8 cellular contexts compared by ENCODE assay signal in the genomic region with DNA sequence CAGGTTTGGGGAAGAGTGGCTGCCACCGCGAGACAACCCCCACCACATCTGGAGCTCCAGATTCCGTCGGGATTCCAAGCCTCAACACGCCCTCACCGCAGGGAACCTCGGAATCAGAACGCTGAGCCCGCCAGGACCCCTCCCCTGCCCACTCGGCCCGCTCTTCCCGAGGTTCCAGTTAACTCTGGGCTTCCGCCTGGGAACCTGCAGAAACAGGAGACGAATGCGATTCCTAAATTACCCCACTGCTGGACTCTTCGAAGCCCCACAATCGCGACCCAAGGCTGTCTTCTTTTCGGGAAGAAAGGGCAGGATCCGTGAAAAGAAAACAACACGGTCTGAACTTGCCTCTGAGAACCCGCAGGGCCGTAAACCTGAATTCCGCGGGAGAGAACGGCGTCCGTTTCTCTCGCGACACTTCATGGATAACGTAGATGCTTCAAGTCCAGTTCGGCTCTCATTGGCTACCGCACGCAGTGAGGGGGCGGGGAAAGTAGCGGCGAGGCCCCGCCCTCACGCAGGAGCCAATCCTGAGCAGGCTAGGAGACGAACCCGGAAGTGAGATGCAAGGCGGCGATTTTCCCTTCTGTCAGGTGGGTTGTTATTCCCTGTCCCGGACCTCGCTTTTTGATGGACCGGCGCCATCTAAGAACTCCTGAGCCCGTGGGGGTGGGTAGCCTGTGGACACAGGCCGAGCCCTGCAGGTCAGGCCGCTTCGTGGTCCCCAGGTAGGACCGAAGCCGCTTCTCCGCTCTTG. TPM values are rescaled to one million over a fixed set of nuclear protein-coding genes. Genes with fewer than 3 reads are reported as not detected.
DNase-seq lines count a peak whose midpoint lies in the region; ATAC-seq lines count a peak whose summit lies in the region.

A gene with protein sequence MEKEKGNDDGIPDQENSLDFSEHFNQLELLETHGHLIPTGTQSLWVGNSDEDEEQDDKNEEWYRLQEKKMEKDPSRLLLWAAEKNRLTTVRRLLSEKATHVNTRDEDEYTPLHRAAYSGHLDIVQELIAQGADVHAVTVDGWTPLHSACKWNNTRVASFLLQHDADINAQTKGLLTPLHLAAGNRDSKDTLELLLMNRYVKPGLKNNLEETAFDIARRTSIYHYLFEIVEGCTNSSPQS (plus strand): TSS at position 542 of the 757 bp plus-strand sequence. CDS start 2,710 bp downstream, outside the sequence.
A gene (minus strand): TSS at position 402 of the 757 bp plus-strand sequence. CDS start 1,043 bp downstream, outside the sequence.

- H2BK15ac ChIP-seq in mesendoderm (replicated peaks; ENCODE audit: low read depth) = no peak within 1 kb of the TSS

- H2BK5ac ChIP-seq in mesendoderm (ENCODE audit: low read length) = no peak within 1 kb of the TSS

- H3K4me3 ChIP-seq in NT2/D1 (ENCODE audit: insufficient read length, low read depth) (peak within 1 kb of the TSS; percentile 85), endocrine pancreas (ENCODE audit: control insufficient read depth, insufficient read depth, low read length) (peak within 1 kb of the TSS; percentile 96), mesendoderm (ENCODE audit: low read length) (peak within 1 kb of the TSS; percentile 93)

- peak within 1 kb of the TSS; percentile 90 for H3K27ac ChIP-seq in mesendoderm (ENCODE audit: low read depth, low read length)

- H2AK5ac ChIP-seq in mesendoderm (ENCODE audit: low read length) = no peak within 1 kb of the TSS

- no peak within 1 kb of the TSS for H4K5ac ChIP-seq in mesendoderm (ENCODE audit: low read length)

- H3K4me2 ChIP-seq in mesendoderm (ENCODE audit: low read length) = peak within 1 kb of the TSS; percentile 92

- no peaks in the 10 kb centered on the region for H3K27me3 ChIP-seq in NT2/D1 (ENCODE audit: insufficient read depth, insufficient read length)
- no peaks in the 10 kb centered on the region for H3K27me3 ChIP-seq in endocrine pancreas (ENCODE audit: control insufficient read depth, insufficient read depth, low read length)
- no peaks in the 10 kb centered on the region for H3K27me3 ChIP-seq in mesendoderm (ENCODE audit: insufficient read depth, low read length, poor library complexity)

- H3K36me3 ChIP-seq in NT2/D1 (ENCODE audit: insufficient read depth, insufficient read length, low read length) = peaks cover 42% of the 10 kb centered on the region
- H3K36me3 ChIP-seq in endocrine pancreas (ENCODE audit: control insufficient read depth, insufficient read depth, low read length) = no peaks in the 10 kb centered on the region
- H3K36me3 ChIP-seq in mesendoderm (ENCODE audit: control insufficient read depth, insufficient read depth, low read length) = no peaks in the 10 kb centered on the region

- no peak within 1 kb of the TSS for H3K18ac ChIP-seq in mesendoderm (ENCODE audit: low read length)

- WGBS in mesendoderm (ENCODE audit: extremely low coverage, insufficient coverage, low lambda C conversion rate) = no CpG with 5 or more reads among the region's 54 CpGs

- peak within 1 kb of the TSS; percentile 94 for H3K4me3 Mint-ChIP-seq in activated CD8-positive, alpha-beta memory T cell treated with anti-CD3 and anti-CD28 coated beads, Interleukin-2, amount 10 ng/mL, durations not matched to agents 7 days and 5 days

- H3K36me3 Mint-ChIP-seq in activated CD8-positive, alpha-beta memory T cell treated with anti-CD3 and anti-CD28 coated beads, Interleukin-2, amount 10 ng/mL, durations not matched to agents 7 days and 5 days = peaks cover 31% of the 10 kb centered on the region

- H3K4me1 Mint-ChIP-seq in activated CD8-positive, alpha-beta memory T cell treated with anti-CD3 and anti-CD28 coated beads, Interleukin-2, amount 10 ng/mL, durations not matched to agents 7 days and 5 days = peaks cover 33% of the 10 kb centered on the region

- ATAC-seq in GM21381 (IDR thresholded peaks at IDR 0.05; ENCODE audit: unreplicated experiment) = peak; percentile 100
- peak; percentile 99 for ATAC-seq in activated CD8-positive, alpha-beta memory T cell treated with anti-CD3 and anti-CD28 coated beads, Interleukin-2, amount 10 ng/mL, durations not matched to agents 7 days and 5 days

- H3K9ac ChIP-seq in NT2/D1 (ENCODE audit: insufficient read length, low read depth) = peak within 1 kb of the TSS; percentile 80
- peak within 1 kb of the TSS; percentile 96 for H3K9ac ChIP-seq in endocrine pancreas (ENCODE audit: control insufficient read depth, insufficient read depth, low read length)
- H3K9ac ChIP-seq in mesendoderm (ENCODE audit: low read length) = peak within 1 kb of the TSS; percentile 92

- no peaks in the 10 kb centered on the region for H3K9me3 ChIP-seq in NT2/D1 (ENCODE audit: insufficient read depth, low read length)
- H3K9me3 ChIP-seq in endocrine pancreas (ENCODE audit: control insufficient read depth, low read length) = no peaks in the 10 kb centered on the region

- DNase-seq in COLO829 (ENCODE audit: low spot score) (peak; percentile 86), HUDEP-2 (lab: John Stamatoyannopoulos, UW; ENCODE audit: unreplicated experiment in 76 of 76) (peak; percentile 15 to 98 (median 92)), NT2/D1 (ENCODE audit: low read depth, low spot score) (peak; percentile 97), mesendoderm (peak; percentile 100)
- DNase-seq in activated CD8-positive, alpha-beta memory T cell treated with anti-CD3 and anti-CD28 coated beads, Interleukin-2, amount 10 ng/mL, durations not matched to agents 7 days and 5 days = peak; percentile 98
- DNase-seq in stimulated activated CD8-positive, alpha-beta memory T cell treated with anti-CD3 and anti-CD28 coated beads, Interleukin-15, amount 100 ng/mL, for 1 hour (ENCODE audit: low read depth) = peak; percentile 91

- H3K23ac ChIP-seq in mesendoderm (ENCODE audit: low read length) = no peak within 1 kb of the TSS

- H3K4me1 ChIP-seq in NT2/D1 (ENCODE audit: insufficient read depth, insufficient read length) (no peaks in the 10 kb centered on the region), endocrine pancreas (ENCODE audit: control insufficient read depth, insufficient read depth, low read length) (peaks cover 23% of the 10 kb centered on the region), mesendoderm (ENCODE audit: control insufficient read depth, low read depth, low read length) (no peaks in the 10 kb centered on the region)

- no peaks in the 10 kb centered on the region for H3K9me3 Mint-ChIP-seq in activated CD8-positive, alpha-beta memory T cell treated with anti-CD3 and anti-CD28 coated beads, Interleukin-2, amount 10 ng/mL, durations not matched to agents 7 days and 5 days (ENCODE audit: low read depth)

- H3K27ac Mint-ChIP-seq in activated CD8-positive, alpha-beta memory T cell treated with anti-CD3 and anti-CD28 coated beads, Interleukin-2, amount 10 ng/mL, durations not matched to agents 7 days and 5 days = peak within 1 kb of the TSS; percentile 93

- no peak within 1 kb of the TSS for H3K4ac ChIP-seq in mesendoderm (ENCODE audit: low read depth, low read length)

- CTCF ChIA-PET in activated CD8-positive, alpha-beta memory T cell treated with anti-CD3 and anti-CD28 coated beads, Interleukin-2, amount 10 ng/mL, durations not matched to agents 7 days and 5 days (lab: Charles Lee) = interaction anchor here (1.0 kb wide), 1 partner anchor 12 kb away, joined by 4 read pairs; no protein-coding TSS in a partner anchor

- H3K79me2 ChIP-seq in mesendoderm (ENCODE audit: control insufficient read depth, insufficient read depth, low read length) = peaks cover 2% of the 10 kb centered on the region

- no peak within 1 kb of the TSS for H4K8ac ChIP-seq in mesendoderm (ENCODE audit: low read depth, low read length)

- H3K79me1 ChIP-seq in mesendoderm (ENCODE audit: low read length) = peaks cover 2% of the 10 kb centered on the region

- no peaks in the 10 kb centered on the region for H3K27me3 Mint-ChIP-seq in activated CD8-positive, alpha-beta memory T cell treated with anti-CD3 and anti-CD28 coated beads, Interleukin-2, amount 10 ng/mL, durations not matched to agents 7 days and 5 days

- H2BK120ac ChIP-seq in mesendoderm (ENCODE audit: low read depth, low read length) = no peak within 1 kb of the TSS

- H3K56ac ChIP-seq in mesendoderm (ENCODE audit: low read length) = peak within 1 kb of the TSS; percentile 91

RNA-seq across cellular contexts. Expression of the first gene that starts in this region (rescaled TPM):
- 10 to 100 TPM; 23.9 to 31.9 TPM for total RNA-seq in activated CD8-positive, alpha-beta memory T cell treated with anti-CD3 and anti-CD28 coated beads, Interleukin-2, amount 10 ng/mL, durations not matched to agents 7 days and 5 days
- polyA plus RNA-seq in mesendoderm (2013, experiment 1 of 2) = 20.7 TPM
- polyA plus RNA-seq in mesendoderm (2013, experiment 2 of 2) = 21.0 TPM

RNA-seq across cellular contexts. Expression of the second gene that starts in this region (rescaled TPM):
- total RNA-seq in activated CD8-positive, alpha-beta memory T cell treated with anti-CD3 and anti-CD28 coated beads, Interleukin-2, amount 10 ng/mL, durations not matched to agents 7 days and 5 days = 10 to 100 TPM; 45.1 to 46.2 TPM
- polyA plus RNA-seq in mesendoderm (2013, experiment 1 of 2) = 17.0 TPM
- polyA plus RNA-seq in mesendoderm (2013, experiment 2 of 2) = 15.8 TPM

Comparison
In these comparisons a context has a peak if more than half of its experiments do, and no peak if none do; other contexts are left out.
1. Peak in every context shown above with its lines: DNase-seq, ATAC-seq, H3K4me3 ChIP-seq and H3K27ac ChIP-seq.